ENCODE assay signal across 29 cellular contexts in genomic region chr7:23076774-23077173, GRCh38. TPM values are rescaled to one million over a fixed set of nuclear protein-coding genes. Genes with fewer than 3 reads are reported as not detected.
DNase-seq lines count a peak whose midpoint lies in the region; ATAC-seq, FAIRE-seq and TF ChIP-seq lines count a peak whose summit lies in the region.
"Had no signal": no experiment of that assay in that cellular context is flagged by ENCODE, and none has a peak within 500 bp of the region (broad histone marks: within the 10 kb centered on the region; RNA-seq: fewer than 3 reads in every experiment).

No MANE protein-coding gene starts in this region.

- peaks cover 10% of the 10 kb centered on the region for H3K4me1 Mint-ChIP-seq in astrocyte (ENCODE audit: low read depth, unreplicated experiment)
- H3K4me1 Mint-ChIP-seq in activated CD8-positive, alpha-beta T cell treated with anti-CD3 and anti-CD28 coated beads, Interleukin-2, amount 10 ng/mL, durations not matched to agents 7 days and 5 days (ENCODE audit: low read depth): no peaks in the 10 kb centered on the region
- no peaks in the 10 kb centered on the region for H3K4me1 Mint-ChIP-seq in activated CD4-positive, alpha-beta memory T cell treated with anti-CD3 and anti-CD28 coated beads for 36 hours (ENCODE audit: low read depth)
- H3K4me1 Mint-ChIP-seq: CD4-positive, CD25-positive, alpha-beta regulatory T cell had no signal

- H3K9me3 ChIP-seq in HEK293 (ENCODE audit: control insufficient read depth, insufficient read depth, low read depth, low read length) (no peaks in the 10 kb centered on the region), astrocyte (ENCODE audit: insufficient read depth, low read depth, low read length) (no peaks in the 10 kb centered on the region), parathyroid adenoma (ENCODE audit: control insufficient read depth, low read length) (no peaks in the 10 kb centered on the region)
- H3K9me3 ChIP-seq: breast epithelium, Peyer's patch, SJCRH30, transverse colon had no signal

- H3K9me3 Mint-ChIP-seq in astrocyte (ENCODE audit: unreplicated experiment): no peaks in the 10 kb centered on the region
- no peaks in the 10 kb centered on the region for H3K9me3 Mint-ChIP-seq in activated CD8-positive, alpha-beta T cell treated with anti-CD3 and anti-CD28 coated beads, Interleukin-2, amount 10 ng/mL, durations not matched to agents 7 days and 5 days (ENCODE audit: insufficient read depth)
- no peaks in the 10 kb centered on the region for H3K9me3 Mint-ChIP-seq in activated CD4-positive, alpha-beta memory T cell treated with anti-CD3 and anti-CD28 coated beads for 36 hours
- H3K9me3 Mint-ChIP-seq: activated T-cell treated with anti-CD3 and anti-CD28 coated beads, Interleukin-2, amount 50 U/mL, for 24 hours; CD4-positive, CD25-positive, alpha-beta regulatory T cell; nephron had no signal

- no peaks in the 10 kb centered on the region for H3K27me3 ChIP-seq in astrocyte (ENCODE audit: insufficient read depth, low read length)
- no peaks in the 10 kb centered on the region for H3K27me3 ChIP-seq in parathyroid adenoma (ENCODE audit: control insufficient read depth, insufficient read depth, low read length)
- H3K27me3 ChIP-seq: breast epithelium, Peyer's patch, SJCRH30 had no signal

- H3K9ac ChIP-seq in astrocyte (ENCODE audit: low read length) (no peak overlapping the region), parathyroid adenoma (no peak overlapping the region)
- H3K9ac ChIP-seq: KMS-11 had no signal

- H2AFZ ChIP-seq in astrocyte (ENCODE audit: low read depth, low read length): no peak overlapping the region
- peak overlapping the region; percentile 30 for H2AFZ ChIP-seq in parathyroid adenoma

- H3K36me3 ChIP-seq in HEK293 (ENCODE audit: control insufficient read depth in 2 of 2, insufficient read depth in 1 of 2, low read length in 2 of 2): no peaks in the 10 kb centered on the region
- H3K36me3 ChIP-seq in astrocyte (ENCODE audit: insufficient read depth, low read length): no peaks in the 10 kb centered on the region
- no peaks in the 10 kb centered on the region for H3K36me3 ChIP-seq in parathyroid adenoma (ENCODE audit: control insufficient read depth, insufficient read depth, low read length)
- H3K36me3 ChIP-seq: breast epithelium, Peyer's patch, SJCRH30, transverse colon had no signal

- no peak for FAIRE-seq in astrocyte (lab: Jason Lieb, UNC)
- FAIRE-seq: endometrium, TTC549 had no signal

- no peaks in the 10 kb centered on the region for H3K27me3 Mint-ChIP-seq in astrocyte (ENCODE audit: low read depth, unreplicated experiment)
- H3K27me3 Mint-ChIP-seq in activated CD8-positive, alpha-beta T cell treated with anti-CD3 and anti-CD28 coated beads, Interleukin-2, amount 10 ng/mL, durations not matched to agents 7 days and 5 days (ENCODE audit: low read depth): peaks cover 16% of the 10 kb centered on the region
- H3K27me3 Mint-ChIP-seq in activated CD4-positive, alpha-beta memory T cell treated with anti-CD3 and anti-CD28 coated beads for 36 hours: peaks cover 8% of the 10 kb centered on the region

- H3K4me3 Mint-ChIP-seq in astrocyte (ENCODE audit: unreplicated experiment): no peak overlapping the region
- H3K4me3 Mint-ChIP-seq in activated CD8-positive, alpha-beta T cell treated with anti-CD3 and anti-CD28 coated beads, Interleukin-2, amount 10 ng/mL, durations not matched to agents 7 days and 5 days: no peak overlapping the region
- H3K4me3 Mint-ChIP-seq in activated CD4-positive, alpha-beta memory T cell treated with anti-CD3 and anti-CD28 coated beads for 36 hours: no peak overlapping the region
- H3K4me3 Mint-ChIP-seq: activated T-cell treated with anti-CD3 and anti-CD28 coated beads, Interleukin-2, amount 50 U/mL, for 24 hours; CD4-positive, CD25-positive, alpha-beta regulatory T cell; nephron had no signal

- H3K4me2 ChIP-seq in astrocyte (ENCODE audit: low read length) (peak overlapping the region; percentile 23), parathyroid adenoma (ENCODE audit: low read length) (no peak overlapping the region)
- H3K4me2 ChIP-seq: KMS-11 had no signal

- H3K4me3 ChIP-seq in HEK293 (ENCODE audit: low read depth, low read length) (no peak overlapping the region), astrocyte (ENCODE audit: insufficient read depth, low read depth, low read length) (no peak overlapping the region), parathyroid adenoma (ENCODE audit: low read depth, low read length) (no peak overlapping the region)
- H3K4me3 ChIP-seq: breast epithelium, Peyer's patch, SJCRH30, transverse colon had no signal

- CTCF ChIA-PET in HEK293 (lab: Yijun Ruan, JAX): no interaction called here
- CTCF ChIA-PET in activated CD8-positive, alpha-beta T cell treated with anti-CD3 and anti-CD28 coated beads, Interleukin-2, amount 10 ng/mL, durations not matched to agents 7 days and 5 days (lab: Charles Lee): no interaction called here
- CTCF ChIA-PET in activated CD4-positive, alpha-beta memory T cell treated with anti-CD3 and anti-CD28 coated beads for 36 hours (lab: Charles Lee): interaction anchor here (0.8 to 1.7 kb wide), 3 partner anchors 19 to 348 kb away, joined by 3 to 4 read pairs (median 3); no protein-coding TSS in a partner anchor

- H3K27ac ChIP-seq in HEK293 (ENCODE audit: extremely low read depth, low read depth, low read length): peak overlapping the region; percentile 1; the same call in 1 of the 2 replicates
- no peak overlapping the region for H3K27ac ChIP-seq in astrocyte (ENCODE audit: low read depth, low read length)
- H3K27ac ChIP-seq in parathyroid adenoma: no peak overlapping the region
- H3K27ac ChIP-seq: breast epithelium, KMS-11, Peyer's patch, SJCRH30, transverse colon had no signal

- DNase-seq in astrocyte (ENCODE audit: low read depth): no peak
- no peak for DNase-seq in left cardiac atrium
- DNase-seq in activated CD8-positive, alpha-beta T cell treated with anti-CD3 and anti-CD28 coated beads, Interleukin-2, amount 10 ng/mL, durations not matched to agents 7 days and 5 days: no peak
- DNase-seq in activated CD4-positive, alpha-beta memory T cell treated with anti-CD3 and anti-CD28 coated beads for 36 hours: no peak
- DNase-seq in activated CD4-positive, CD25-positive, alpha-beta regulatory T cell (lab: John Stamatoyannopoulos, UW): no peak
- DNase-seq in NCI-H128 (lab: John Stamatoyannopoulos, UW; ENCODE audit: unreplicated experiment): no peak
- DNase-seq: activated CD4-positive, alpha-beta T cell treated with anti-CD3 and anti-CD28 coated beads for 1 hour; activated CD8-positive, alpha-beta memory T cell treated with anti-CD3 and anti-CD28 coated beads for 24 hours; activated T-cell treated with anti-CD3 and anti-CD28 coated beads, Interleukin-2, amount 50 U/mL, for 24 hours; CD4-positive, CD25-positive, alpha-beta regulatory T cell; cortex of kidney; GOT3; MV-4-11; NCI-H2171; NCI-H524 treated with DMSO at 0.1 percent for 48 hours; NK-92 treated with Interleukin-12 subunit alpha and Interleukin-12 subunit beta, amount 100 ng/mL, for 24 hours; Peyer's patch; posterior cingulate gyrus; stimulated activated CD4-positive, alpha-beta T cell treated with anti-CD3 and anti-CD28 coated beads, Interleukin-15, amount 100 ng/mL, for 24 hours; T-helper 1 cell; transverse colon had no signal

- intact Hi-C loops in left cardiac atrium (cut with DNase I): no loop called here
- intact Hi-C loops in activated CD4-positive, alpha-beta memory T cell treated with anti-CD3 and anti-CD28 coated beads for 36 hours (cut with micrococcal nuclease): no loop called here

- no peaks in the 10 kb centered on the region for H4K20me1 ChIP-seq in astrocyte (ENCODE audit: insufficient read depth, low read length)

- no peak overlapping the region for H3K27ac Mint-ChIP-seq in astrocyte (ENCODE audit: unreplicated experiment)
- no peak overlapping the region for H3K27ac Mint-ChIP-seq in activated CD8-positive, alpha-beta T cell treated with anti-CD3 and anti-CD28 coated beads, Interleukin-2, amount 10 ng/mL, durations not matched to agents 7 days and 5 days
- no peak overlapping the region for H3K27ac Mint-ChIP-seq in activated CD4-positive, alpha-beta memory T cell treated with anti-CD3 and anti-CD28 coated beads for 36 hours
- H3K27ac Mint-ChIP-seq: activated T-cell treated with anti-CD3 and anti-CD28 coated beads, Interleukin-2, amount 50 U/mL, for 24 hours; CD4-positive, CD25-positive, alpha-beta regulatory T cell; nephron had no signal

- H3K79me2 ChIP-seq in astrocyte (ENCODE audit: insufficient read depth, low read length) (no peaks in the 10 kb centered on the region), parathyroid adenoma (no peaks in the 10 kb centered on the region)

- peak; percentile 35 to 50 for ATAC-seq in left cardiac atrium
- ATAC-seq in activated CD8-positive, alpha-beta T cell treated with anti-CD3 and anti-CD28 coated beads, Interleukin-2, amount 10 ng/mL, durations not matched to agents 7 days and 5 days: no peak

- H3K4me1 ChIP-seq in HEK293 (ENCODE audit: control insufficient read depth, insufficient read depth, low read length) (peaks cover 42% of the 10 kb centered on the region; the same call in 1 of the 2 replicates), astrocyte (ENCODE audit: insufficient read depth, low read length) (peaks cover 12% of the 10 kb centered on the region), parathyroid adenoma (no peaks in the 10 kb centered on the region)
- H3K4me1 ChIP-seq: breast epithelium, Peyer's patch had no signal

- POLR2A ChIA-PET in HEK293 (lab: Yijun Ruan, JAX): no interaction called here
- POLR2A ChIA-PET in activated CD8-positive, alpha-beta T cell treated with anti-CD3 and anti-CD28 coated beads, Interleukin-2, amount 10 ng/mL, durations not matched to agents 7 days and 5 days (lab: Charles Lee): no interaction called here
- POLR2A ChIA-PET in activated CD4-positive, alpha-beta memory T cell treated with anti-CD3 and anti-CD28 coated beads for 36 hours (lab: Charles Lee): no interaction called here

- no peaks in the 10 kb centered on the region for H3K36me3 Mint-ChIP-seq in astrocyte (ENCODE audit: low read depth, unreplicated experiment)
- no peaks in the 10 kb centered on the region for H3K36me3 Mint-ChIP-seq in activated CD8-positive, alpha-beta T cell treated with anti-CD3 and anti-CD28 coated beads, Interleukin-2, amount 10 ng/mL, durations not matched to agents 7 days and 5 days (ENCODE audit: low read depth)
- H3K36me3 Mint-ChIP-seq in activated CD4-positive, alpha-beta memory T cell treated with anti-CD3 and anti-CD28 coated beads for 36 hours: no peaks in the 10 kb centered on the region
- H3K36me3 Mint-ChIP-seq: CD4-positive, CD25-positive, alpha-beta regulatory T cell had no signal

- TF ChIP-seq CTCF in HEK293 (tag by site-specific recombination; IDR thresholded peaks at IDR 0.05) (no peak), astrocyte (IDR thresholded peaks at IDR 0.05; ENCODE audit: insufficient read depth, low read depth, low read length) (no peak), parathyroid adenoma (IDR thresholded peaks at IDR 0.05) (no peak)

TF ChIP-seq in HEK293, 187 proteins besides CTCF, POLR2A, EP300 and RAD21 (continues in another document):
- no peak for TF ChIP-seq TCF7L2 (IDR thresholded peaks at IDR 0.05; ENCODE audit: borderline replicate concordance, low read depth, low read length)

RNA-seq across cellular contexts. Expression of gene KLHL7, which starts 28.8 kb away (rescaled TPM):
- 34.6 and 38.7 TPM in 2 replicates for total RNA-seq in astrocyte
- total RNA-seq in left cardiac atrium: 10 to 100 TPM; 68.3 to 81.6 TPM
- total RNA-seq in activated CD8-positive, alpha-beta T cell treated with anti-CD3 and anti-CD28 coated beads, Interleukin-2, amount 10 ng/mL, durations not matched to agents 7 days and 5 days: 10 to 100 TPM; 20.3 to 23.0 TPM
- total RNA-seq in activated CD4-positive, alpha-beta memory T cell treated with anti-CD3 and anti-CD28 coated beads for 36 hours: 10 to 100 TPM; 24.3 to 24.8 TPM
